ENCODE assay signal across 10 cellular contexts in genomic region chr9:134294228-134295071, GRCh38. TPM values are rescaled to one million over a fixed set of nuclear protein-coding genes. Genes with fewer than 3 reads are reported as not detected.
DNase-seq lines count a peak whose midpoint lies in the region; ATAC-seq and TF ChIP-seq lines count a peak whose summit lies in the region.
"Had no signal": no experiment of that assay in that cellular context is flagged by ENCODE, and none has a peak within 500 bp of the region (broad histone marks: within the 10 kb centered on the region; RNA-seq: fewer than 3 reads in every experiment).

No MANE protein-coding gene starts in this region.

- no peak overlapping the region for H3K27ac Mint-ChIP-seq in activated CD4-positive, alpha-beta T cell treated with anti-CD3 and anti-CD28 coated beads for 36 hours
- H3K27ac Mint-ChIP-seq: CD4-positive, alpha-beta T cell had no signal

- H3K4me1 ChIP-seq in SJCRH30 (no peaks in the 10 kb centered on the region), psoas muscle (peaks cover 6% of the 10 kb centered on the region)

- H3K4me3 Mint-ChIP-seq in activated CD4-positive, alpha-beta T cell treated with anti-CD3 and anti-CD28 coated beads for 36 hours, result no peak overlapping the region

- H3K9me3 ChIP-seq in SJCRH30 (replicated peaks) (no peaks in the 10 kb centered on the region), psoas muscle (no peaks in the 10 kb centered on the region)

- POLR2A ChIA-PET in activated CD4-positive, alpha-beta T cell treated with anti-CD3 and anti-CD28 coated beads for 36 hours (lab: Charles Lee), result no interaction called here

- H3K27ac ChIP-seq in SJCRH30, result no peak overlapping the region
- no peak overlapping the region for H3K27ac ChIP-seq in psoas muscle

- H3K27me3 ChIP-seq in SJCRH30 (peaks cover 33% of the 10 kb centered on the region), psoas muscle (ENCODE audit: insufficient read depth in 3 of 3, low read length in 2 of 3) (no peaks in the 10 kb centered on the region)

- no peaks in the 10 kb centered on the region for H3K36me3 ChIP-seq in SJCRH30
- H3K36me3 ChIP-seq in psoas muscle (ENCODE audit: insufficient read depth in 1 of 2, low read depth in 1 of 2), result no peaks in the 10 kb centered on the region

- intact Hi-C loops in psoas muscle (cut with DNase I), result no loop called here
- intact Hi-C loops in activated CD4-positive, alpha-beta T cell treated with anti-CD3 and anti-CD28 coated beads for 36 hours (cut with DNase I, micrococcal nuclease), result no loop called here

- no peaks in the 10 kb centered on the region for H3K36me3 Mint-ChIP-seq in activated CD4-positive, alpha-beta T cell treated with anti-CD3 and anti-CD28 coated beads for 36 hours (ENCODE audit: low read depth)

- H3K4me3 ChIP-seq in AG10803 (ENCODE audit: low read length) (peak overlapping the region; percentile 39), SJCRH30 (peak overlapping the region; percentile 17), psoas muscle (peak overlapping the region; percentile 13)

- TF ChIP-seq CTCF in AG10803 (conservative IDR thresholded peaks at IDR 0.05; ENCODE audit: low read length), result 0 out of 2 replicates have a peak, but pooled peaks have one; percentile 1
- TF ChIP-seq CTCF in psoas muscle (IDR thresholded peaks at IDR 0.05), result no peak

- CTCF ChIA-PET in activated CD4-positive, alpha-beta T cell treated with anti-CD3 and anti-CD28 coated beads for 36 hours (lab: Charles Lee), result no interaction called here

- WGBS in psoas muscle, 3 donors, result 57 to 67% (median 65%) methylated on average over 40 to 43 of the region's 43 CpGs

- peaks cover 1% of the 10 kb centered on the region for H3K27me3 Mint-ChIP-seq in activated CD4-positive, alpha-beta T cell treated with anti-CD3 and anti-CD28 coated beads for 36 hours
- H3K27me3 Mint-ChIP-seq: CD4-positive, alpha-beta T cell had no signal

- peaks cover 2% of the 10 kb centered on the region for H3K4me1 Mint-ChIP-seq in activated CD4-positive, alpha-beta T cell treated with anti-CD3 and anti-CD28 coated beads for 36 hours

- ATAC-seq in psoas muscle, result peak; percentile 21 to 62 (median 50)
- no peak for ATAC-seq in activated CD4-positive, alpha-beta T cell treated with anti-CD3 and anti-CD28 coated beads for 36 hours

- H3K9me3 Mint-ChIP-seq in activated CD4-positive, alpha-beta T cell treated with anti-CD3 and anti-CD28 coated beads for 36 hours (ENCODE audit: low read depth), result no peaks in the 10 kb centered on the region
- H3K9me3 Mint-ChIP-seq: CD4-positive, alpha-beta T cell had no signal

- peak; percentile 53 for DNase-seq in AG10803 (ENCODE audit: low read depth)
- DNase-seq in SJCRH30, result peak; percentile 59 to 66
- peak; percentile 28 for DNase-seq in glomerular visceral epithelial cell (ENCODE audit: extremely low spot score)
- peak; percentile 62 to 78 for DNase-seq in psoas muscle
- no peak for DNase-seq in activated CD4-positive, alpha-beta T cell treated with anti-CD3 and anti-CD28 coated beads for 36 hours
- DNase-seq in activated CD4-positive, alpha-beta T cell treated with anti-CD3 and anti-CD28 coated beads for 48 hours, result no peak
- no peak for DNase-seq in activated naive CD4-positive, alpha-beta T cell treated with Interleukin-2 at 50 U/mL for 16 hours
- no peak for DNase-seq in NCI-H2171 (lab: John Stamatoyannopoulos, UW)
- DNase-seq: CD4-positive, alpha-beta T cell; NCI-H1092 treated with DMSO at 0.1 percent for 48 hours had no signal

RNA-seq across cellular contexts. Expression of gene RXRA, which starts 31.8 kb away (rescaled TPM):
- total RNA-seq in SJCRH30 (2014; rRNA removed; shearing (Covaris generic)), result 37.0 and 39.1 TPM in 2 replicates
- total RNA-seq in psoas muscle, result 100 to 1,000 TPM in 3 of 4 donors, 10 to 100 TPM in 1; 84.3 to 192 (median 147) TPM
- polyA plus RNA-seq in psoas muscle, result 100 to 1,000 TPM in 1 of 3 donors, 10 to 100 TPM in 2; 37.7 to 156 (median 76.4) TPM
- 10 to 100 TPM; 17.6 to 20.9 TPM for total RNA-seq in activated CD4-positive, alpha-beta T cell treated with anti-CD3 and anti-CD28 coated beads for 36 hours

Comparison
In these comparisons a context has a peak if more than half of its experiments do, and no peak if none do; other contexts are left out.
1. DNase-seq: peak in AG10803 (single experiment), SJCRH30 (2 of 2), glomerular visceral epithelial cell (single experiment) and psoas muscle (2 of 2); none in activated CD4-positive, alpha-beta T cell treated with anti-CD3 and anti-CD28 coated beads for 36 hours (single experiment), activated CD4-positive, alpha-beta T cell treated with anti-CD3 and anti-CD28 coated beads for 48 hours (single experiment), activated naive CD4-positive, alpha-beta T cell treated with Interleukin-2 at 50 U/mL for 16 hours (single experiment) and NCI-H2171 (single experiment).
2. Peak in every context shown above with its lines, with median percentiles within 50 percentile points of each other: H3K4me3 ChIP-seq.